In the genomic region with DNA sequence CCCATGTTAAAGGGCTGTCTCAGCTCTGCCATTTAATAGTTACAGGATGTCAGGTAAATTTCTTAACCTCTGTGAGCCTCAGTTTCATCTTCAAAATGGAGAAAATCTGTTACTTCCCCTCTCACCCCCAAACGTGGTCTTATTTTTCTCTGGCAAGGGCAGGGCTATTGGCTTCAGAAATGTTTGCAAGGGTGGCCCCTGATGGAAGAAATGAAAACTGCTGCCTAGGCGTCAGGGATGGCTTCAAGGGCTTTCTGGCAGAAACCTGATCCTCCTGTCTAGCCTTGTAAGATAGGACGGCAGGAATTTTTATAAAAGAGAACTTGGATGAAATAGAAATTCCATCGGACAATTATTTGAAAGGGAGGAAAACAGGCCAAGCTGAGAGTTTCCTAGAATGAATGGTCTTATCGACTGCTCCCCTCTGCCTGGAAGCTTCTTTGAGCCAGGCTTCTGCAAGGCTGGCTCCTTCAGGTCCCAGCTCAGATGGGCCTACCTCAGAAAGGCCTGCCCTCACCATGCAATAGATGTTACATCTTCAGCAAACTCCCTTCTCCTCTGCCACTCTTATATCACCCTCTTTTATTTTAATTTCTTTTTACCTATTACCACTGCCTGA, we compare ENCODE assay signal across 8 cellular contexts. TPM values are rescaled to one million over a fixed set of nuclear protein-coding genes. Genes with fewer than 3 reads are reported as not detected.
A peak's percentile ranks its signal among the peaks of the same experiment; 100 is the strongest.
DNase-seq lines count a peak whose midpoint lies in the region; ATAC-seq and TF ChIP-seq lines count a peak whose summit lies in the region.

No MANE protein-coding gene starts in this region.

- no peak overlapping the region for H3K4me3 ChIP-seq in mammary epithelial cell (replicated peaks in 1 of 3; ENCODE audit: insufficient read depth in 1 of 3, low read depth in 2 of 3, low read length in 3 of 3)

- H4K20me1 ChIP-seq in mammary epithelial cell (ENCODE audit: insufficient read depth, low read length), result no peaks in the 10 kb centered on the region

- DNase-seq in DMS 273 treated with DMSO at 0.1 percent for 48 hours (lab: John Stamatoyannopoulos, UW) (peak; percentile 55), NCI-H1105 treated with DMSO at 0.1 percent for 48 hours (lab: John Stamatoyannopoulos, UW) (peak; percentile 58), T1000 (lab: John Stamatoyannopoulos, UW) (peak; percentile 51), mammary epithelial cell (peak; percentile 80), left lobe of liver (ENCODE audit: low spot score) (no peak)
- peak; percentile 1 for DNase-seq in stimulated activated CD8-positive, alpha-beta memory T cell treated with anti-CD3 and anti-CD28 coated beads, Interleukin-12 subunit alpha, Interleukin-12 subunit beta, amount 100 ng/mL, for 4 hours (ENCODE audit: low read depth)

- CTCF ChIA-PET in mammary epithelial cell (lab: Charles Lee; ENCODE audit: low non-redundant PET), result interaction anchor here (0.6 kb wide), 1 partner anchor 87 kb away, joined by 3 read pairs; no protein-coding TSS in a partner anchor

- BruUV-seq in mammary epithelial cell (replicated peaks; lab: Mats Ljungman, UMichigan), result no TSS peak

- 8% methylated on average over 5 of the region's 5 CpGs for WGBS in mammary epithelial cell (ENCODE audit: low coverage, missing lambda C conversion rate)

- H3K9ac ChIP-seq in mammary epithelial cell (ENCODE audit: insufficient read depth, low read length), result peak overlapping the region; percentile 39

- no peak overlapping the region for H3K4me2 ChIP-seq in mammary epithelial cell (ENCODE audit: insufficient read depth, low read depth, low read length)

- H3K36me3 ChIP-seq in mammary epithelial cell (ENCODE audit: insufficient read depth, low read length), result peaks cover 8% of the 10 kb centered on the region

- peaks cover 74% of the 10 kb centered on the region for H3K79me2 ChIP-seq in mammary epithelial cell (ENCODE audit: insufficient read depth, low read length)

- H3K27ac ChIP-seq in mammary epithelial cell (ENCODE audit: insufficient read depth, low read depth, low read length), result peak overlapping the region; percentile 47

- H3K27me3 ChIP-seq in mammary epithelial cell (ENCODE audit: insufficient read depth, low read length), result no peaks in the 10 kb centered on the region

- H2AFZ ChIP-seq in mammary epithelial cell (ENCODE audit: low read depth, low read length), result no peak overlapping the region

- dilution Hi-C loops in mammary epithelial cell (cut with HindIII; ENCODE audit: low sequenced_read_pairs), result no loop called here

- peaks cover 39% of the 10 kb centered on the region for H3K4me1 ChIP-seq in mammary epithelial cell (ENCODE audit: insufficient read depth, low read length)

- no peaks in the 10 kb centered on the region for H3K9me3 ChIP-seq in mammary epithelial cell (replicated peaks; ENCODE audit: insufficient read depth, low read length)

- TF ChIP-seq CTCF in mammary epithelial cell (conservative IDR thresholded peaks at IDR 0.05 in 1 of 2, IDR thresholded peaks at IDR 0.05 in 1 of 2; ENCODE audit: extremely low read depth in 1 of 2, insufficient read depth in 1 of 2, low read depth in 1 of 2, low read length in 2 of 2), result peak; percentile 83 to 89

- ATAC-seq in GM21717 (IDR thresholded peaks at IDR 0.05; ENCODE audit: unreplicated experiment) (peak; percentile 75), left lobe of liver (peak; percentile 80), GM18870 (IDR thresholded peaks at IDR 0.05; ENCODE audit: unreplicated experiment) (no peak)

- in situ Hi-C loops in mammary epithelial cell (cut with MboI; ENCODE audit: low sequenced_read_pairs in 2 of 2), result loop anchor here (5.0 to 25.0 kb wide), 4 partner anchors 93 to 276 kb away; no protein-coding TSS in a partner anchor

- intact Hi-C loops in mammary epithelial cell (cut with micrococcal nuclease), result loop anchor here (1.0 to 2.0 kb wide), 5 partner anchors 44 to 272 kb away; no protein-coding TSS in a partner anchor

RNA-seq across cellular contexts. Expression of a gene that starts 43.0 kb away (rescaled TPM):
- total RNA-seq in mammary epithelial cell, result 10 to 100 TPM; 18.2 to 24.5 TPM
- polyA plus RNA-seq in mammary epithelial cell, result 7.6 TPM
- polyA minus RNA-seq in mammary epithelial cell, result 119 TPM
- 12.2 TPM for total RNA-seq in left lobe of liver
